In genomic region chr13:88674841-88675240, GRCh38 we compare ENCODE assay signal across 8 cellular contexts.
"Had no signal": no experiment of that assay in that cellular context is flagged by ENCODE, and none has a peak within 500 bp of the region (broad histone marks: within the 10 kb centered on the region; RNA-seq: fewer than 3 reads in every experiment).

No MANE protein-coding gene starts in this region.

- H3K4me1 ChIP-seq: HAP-1 had no signal

- H3K36me3 ChIP-seq: HAP-1 had no signal

- ATAC-seq: HCT116, HepG2 had no signal

- H3K4me3 ChIP-seq: GM23248, HAP-1 had no signal

- DNase-seq: GM23248, GOT3, H7, HFFc6 had no signal

- H3K9me3 ChIP-seq: HAP-1 had no signal

- H3K9ac ChIP-seq: GM23248 had no signal

- H2AFZ ChIP-seq: GM23248 had no signal

- H3K27ac ChIP-seq: GM23248, HL-60 had no signal
